In the genomic region with DNA sequence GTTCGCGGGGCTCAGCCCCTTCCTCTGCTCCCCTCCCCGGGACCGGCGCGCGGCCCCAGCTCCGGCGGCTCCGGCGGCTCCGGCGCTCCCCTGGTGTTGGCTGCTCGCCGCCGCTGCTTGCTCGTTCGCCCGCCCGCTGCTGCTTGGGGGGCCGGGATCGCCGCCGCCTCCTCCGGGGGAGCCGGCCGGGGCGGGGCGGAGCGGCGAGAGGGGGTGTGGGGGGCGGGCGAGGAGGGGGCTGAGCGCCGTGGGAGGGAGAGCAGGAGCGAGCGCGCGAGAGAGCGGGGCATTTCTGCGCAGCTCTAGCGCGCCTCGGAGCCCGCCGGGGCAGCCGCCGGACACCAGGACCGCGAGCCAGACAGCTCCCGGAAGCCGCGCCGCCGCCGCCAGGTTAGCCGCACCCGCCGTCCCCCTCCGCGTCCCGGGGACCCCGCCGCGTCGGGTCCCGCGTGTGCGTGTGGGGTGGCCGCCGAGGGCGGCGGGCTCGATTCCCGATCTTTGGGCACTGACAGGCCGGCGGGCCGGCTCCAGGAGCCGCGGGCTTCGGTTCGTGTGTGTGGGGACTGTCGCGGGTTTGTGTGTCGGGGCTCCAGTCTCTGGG, we compare ENCODE assay signal across 8 cellular contexts.
A peak's percentile ranks its signal among the peaks of the same experiment; 100 is the strongest.
DNase-seq lines count a peak whose midpoint lies in the region; ATAC-seq, FAIRE-seq and TF ChIP-seq lines count a peak whose summit lies in the region.

No MANE protein-coding gene starts in this region.

- H2AFZ ChIP-seq in DND-41 (ENCODE audit: low read depth, low read length) (no peak overlapping the region), MM.1S (ENCODE audit: low read length) (peak overlapping the region; percentile 59), smooth muscle cell (ENCODE audit: low read depth) (peak overlapping the region; percentile 69)

- no peak for FAIRE-seq in RCC 7860 (lab: Jason Lieb, UNC)

- H3K4me1 ChIP-seq in DND-41 (ENCODE audit: insufficient read depth, low read length) (peaks cover 13% of the 10 kb centered on the region), MM.1S (ENCODE audit: low read length) (peaks cover 57% of the 10 kb centered on the region), ascending aorta (peaks cover 5 to 16% of the 10 kb centered on the region in 2 donors), iPS-18a (ENCODE audit: control insufficient read depth, low read depth, low read length) (peaks cover 19% of the 10 kb centered on the region), smooth muscle cell (ENCODE audit: low read depth) (peaks cover 23% of the 10 kb centered on the region)

- H3K36me3 ChIP-seq in DND-41 (ENCODE audit: insufficient read depth, low read length) (no peaks in the 10 kb centered on the region), MM.1S (replicated peaks; ENCODE audit: insufficient read depth, low read length) (no peaks in the 10 kb centered on the region), ascending aorta (no peaks in the 10 kb centered on the region), iPS-18a (ENCODE audit: control insufficient read depth, low read depth, low read length) (no peaks in the 10 kb centered on the region), smooth muscle cell (ENCODE audit: low read depth) (no peaks in the 10 kb centered on the region)

- 0 out of 2 replicates have a peak, but pooled peaks cover 9% of the 10 kb centered on the region for H4K20me1 ChIP-seq in DND-41 (ENCODE audit: insufficient read depth, low read length)
- H4K20me1 ChIP-seq in MM.1S (ENCODE audit: insufficient read depth, low read length) = no peaks in the 10 kb centered on the region
- no peaks in the 10 kb centered on the region for H4K20me1 ChIP-seq in smooth muscle cell (ENCODE audit: low read depth)

- H3K4me3 ChIP-seq in DND-41 (ENCODE audit: low read depth in 1 of 2, low read length in 2 of 2) = no peak overlapping the region
- peak overlapping the region; percentile 81 for H3K4me3 ChIP-seq in MM.1S (ENCODE audit: low read length)
- H3K4me3 ChIP-seq in ascending aorta = peak overlapping the region; percentile 76 to 82
- H3K4me3 ChIP-seq in iPS-18a (ENCODE audit: low read length) = peak overlapping the region; percentile 58
- H3K4me3 ChIP-seq in smooth muscle cell = peak overlapping the region; percentile 71

- H3K4me2 ChIP-seq in DND-41 (ENCODE audit: insufficient read depth, low read length) = peak overlapping the region; percentile 32; the same call in 1 of the 2 replicates
- peak overlapping the region; percentile 78 for H3K4me2 ChIP-seq in MM.1S (ENCODE audit: low read depth, low read length)
- peak overlapping the region; percentile 99 for H3K4me2 ChIP-seq in smooth muscle cell

- no peaks in the 10 kb centered on the region for H3K79me2 ChIP-seq in DND-41 (ENCODE audit: insufficient read depth, low read length)
- peaks cover 19% of the 10 kb centered on the region for H3K79me2 ChIP-seq in MM.1S (ENCODE audit: low read length)
- H3K79me2 ChIP-seq in smooth muscle cell (ENCODE audit: low read depth) = no peaks in the 10 kb centered on the region

- TF ChIP-seq CTCF in DND-41 (IDR thresholded peaks at IDR 0.05; ENCODE audit: borderline replicate concordance, extremely low read depth, low read length, poor library complexity, severe bottlenecking) = no peak
- TF ChIP-seq CTCF in MM.1S (IDR thresholded peaks at IDR 0.05; ENCODE audit: low read length) = no peak
- no peak for TF ChIP-seq CTCF in ascending aorta (IDR thresholded peaks at IDR 0.05)
- TF ChIP-seq CTCF in smooth muscle cell (IDR thresholded peaks at IDR 0.05; ENCODE audit: borderline replicate concordance, insufficient read depth, poor library complexity, severe bottlenecking) = no peak

- intact Hi-C loops in ascending aorta (cut with DNase I) = loop anchor here (2.0 kb wide), 1 partner anchor 28 kb away; no protein-coding TSS in a partner anchor

- H3K9me3 ChIP-seq in DND-41 (ENCODE audit: insufficient read depth, low read length, severe bottlenecking) = no peaks in the 10 kb centered on the region
- H3K9me3 ChIP-seq in MM.1S (replicated peaks; ENCODE audit: insufficient read depth, low read length) = no peaks in the 10 kb centered on the region
- H3K9me3 ChIP-seq in ascending aorta = no peaks in the 10 kb centered on the region
- H3K9me3 ChIP-seq in iPS-18a (ENCODE audit: control insufficient read depth, low read depth, low read length) = no peaks in the 10 kb centered on the region
- no peaks in the 10 kb centered on the region for H3K9me3 ChIP-seq in smooth muscle cell (replicated peaks; ENCODE audit: low read depth)

- H3K9ac ChIP-seq in DND-41 (ENCODE audit: low read depth, low read length) (no peak overlapping the region), MM.1S (ENCODE audit: low read length) (peak overlapping the region; percentile 81), iPS-18a (ENCODE audit: low read length) (no peak overlapping the region), smooth muscle cell (ENCODE audit: low read depth) (no peak overlapping the region)

- no peaks in the 10 kb centered on the region for H3K9me2 ChIP-seq in MM.1S (replicated peaks; ENCODE audit: insufficient read depth, low read length)

- H3K27ac ChIP-seq in DND-41 (ENCODE audit: low read length) (no peak overlapping the region), MM.1S (ENCODE audit: low read length) (no peak overlapping the region), ascending aorta (peak overlapping the region in 1 of 2 donors; percentile 8), iPS-18a (ENCODE audit: low read length) (no peak overlapping the region), smooth muscle cell (ENCODE audit: low read depth) (no peak overlapping the region)

- DNase-seq in DND-41 (no peak), MM.1S (no peak), ascending aorta (ENCODE audit: low spot score in 2 of 2) (no peak), smooth muscle cell (lab: John Stamatoyannopoulos, UW; ENCODE audit: unreplicated experiment) (no peak), NCI-H1694 (lab: John Stamatoyannopoulos, UW) (no peak), RCC 7860 (ENCODE audit: low spot score) (no peak)

- H3F3A ChIP-seq in MM.1S (ENCODE audit: insufficient read depth, low read length) (peaks cover 34% of the 10 kb centered on the region), smooth muscle cell (ENCODE audit: low read depth) (no peaks in the 10 kb centered on the region)

- H3K27me3 ChIP-seq in DND-41 (ENCODE audit: insufficient read depth, low read length, poor library complexity) (peaks cover 36% of the 10 kb centered on the region), MM.1S (replicated peaks; ENCODE audit: insufficient read depth, low read length) (no peaks in the 10 kb centered on the region), ascending aorta (no peaks in the 10 kb centered on the region), iPS-18a (ENCODE audit: control insufficient read depth, insufficient read depth, low read length) (peaks cover 62% of the 10 kb centered on the region), smooth muscle cell (ENCODE audit: low read depth) (peaks cover 53% of the 10 kb centered on the region)

- 3% methylated on average over 35 of the region's 85 CpGs for WGBS in smooth muscle cell (ENCODE audit: low lambda C conversion rate)

- ATAC-seq in DND-41 (ENCODE audit: insufficient read depth, low read depth) (peak; percentile 37; the same call in 1 of the 3 replicates), GM18517 (IDR thresholded peaks at IDR 0.05; ENCODE audit: unreplicated experiment) (no peak)

Comparison
In these comparisons a context has a peak if more than half of its experiments do, and no peak if none do; other contexts are left out.
1. H3K4me2 ChIP-seq: peak in every context shown above with its lines; median percentile 99 in smooth muscle cell; 78 in MM.1S; 32 in DND-41.
2. H3K4me3 ChIP-seq: peak in MM.1S (single experiment), ascending aorta (2 of 2), iPS-18a (single experiment) and smooth muscle cell (single experiment); none in DND-41 (0 of 2).